In genomic region chr16:21656795-21657768, GRCh38 we compare ENCODE assay signal across 8 cellular contexts. TPM values are rescaled to one million over a fixed set of nuclear protein-coding genes. Genes with fewer than 3 reads are reported as not detected.
DNase-seq lines count a peak whose midpoint lies in the region; ATAC-seq, FAIRE-seq and TF ChIP-seq lines count a peak whose summit lies in the region.

No MANE protein-coding gene starts in this region.

- H3K27me3 Mint-ChIP-seq in astrocyte (ENCODE audit: low read depth, unreplicated experiment) (no peaks in the 10 kb centered on the region), immature natural killer cell (ENCODE audit: low read depth in 3 of 3) (peaks cover 0 to 2% (median 0%) of the 10 kb centered on the region in 3 donors)

- no peaks in the 10 kb centered on the region for H3K9me3 Mint-ChIP-seq in astrocyte (ENCODE audit: unreplicated experiment)
- no peaks in the 10 kb centered on the region for H3K9me3 Mint-ChIP-seq in immature natural killer cell

- no peak overlapping the region for H3K9ac ChIP-seq in astrocyte (ENCODE audit: low read length)

- H3K36me3 ChIP-seq in astrocyte (ENCODE audit: insufficient read depth, low read length) = peaks cover 8% of the 10 kb centered on the region

- H3K4me1 Mint-ChIP-seq in astrocyte (ENCODE audit: low read depth, unreplicated experiment) = peaks cover 7% of the 10 kb centered on the region
- peaks cover 34 to 36% of the 10 kb centered on the region in 2 donors for H3K4me1 Mint-ChIP-seq in immature natural killer cell

- H3K36me3 Mint-ChIP-seq in astrocyte (ENCODE audit: low read depth, unreplicated experiment) (peaks cover 2% of the 10 kb centered on the region), immature natural killer cell (peaks cover 5 to 7% (median 6%) of the 10 kb centered on the region in 3 donors)

- no peaks in the 10 kb centered on the region for H3K79me2 ChIP-seq in astrocyte (ENCODE audit: insufficient read depth, low read length)

- H3K27ac Mint-ChIP-seq in astrocyte (ENCODE audit: unreplicated experiment) = no peak overlapping the region
- H3K27ac Mint-ChIP-seq in immature natural killer cell = peak overlapping the region; percentile 48 to 83 (median 67)

- no peak overlapping the region for H3K27ac ChIP-seq in astrocyte (ENCODE audit: low read depth, low read length)

- POLR2A ChIA-PET in HEK293T (lab: Yijun Ruan, JAX) = no interaction called here

- TF ChIP-seq CTCF in astrocyte (IDR thresholded peaks at IDR 0.05; ENCODE audit: insufficient read depth, low read depth, low read length) = peak; percentile 96

- no peak for ATAC-seq in GM18909 (IDR thresholded peaks at IDR 0.05; ENCODE audit: poor library complexity, unreplicated experiment)

- peaks cover 20% of the 10 kb centered on the region for H4K20me1 ChIP-seq in astrocyte (ENCODE audit: insufficient read depth, low read length)

- peak; percentile 18 for DNase-seq in SKM-1 (lab: John Stamatoyannopoulos, UW; ENCODE audit: unreplicated experiment)
- no peak for DNase-seq in SKM-1 treated with dmso at 0.1 percent for 144 hours (lab: John Stamatoyannopoulos, UW; ENCODE audit: unreplicated experiment)
- peak; percentile 63 for DNase-seq in HEK293T (ENCODE audit: extremely low spot score)
- DNase-seq in NOMO-1 treated with dmso at 0.1 percent for 144 hours (lab: John Stamatoyannopoulos, UW; ENCODE audit: unreplicated experiment) = peak; percentile 78
- peak; percentile 23 for DNase-seq in astrocyte (ENCODE audit: low read depth)
- DNase-seq in immature natural killer cell = peak; percentile 50 to 63 (median 61)
- DNase-seq in superior temporal gyrus (ENCODE audit: extremely low spot score) = peak; percentile 91

- H3K4me3 Mint-ChIP-seq in astrocyte (ENCODE audit: unreplicated experiment) (no peak overlapping the region), immature natural killer cell (peak overlapping the region; percentile 15 to 78 (median 50))

- no peak overlapping the region for H3K4me2 ChIP-seq in astrocyte (ENCODE audit: low read length)

- H3K27me3 ChIP-seq in astrocyte (ENCODE audit: insufficient read depth, low read length) = no peaks in the 10 kb centered on the region

- H2AFZ ChIP-seq in astrocyte (ENCODE audit: low read depth, low read length) = no peak overlapping the region

- CTCF ChIA-PET in HEK293T (lab: Yijun Ruan, JAX) = interaction anchor here (0.6 to 1.3 kb wide), 15 partner anchors 9 to 352 kb away, joined by 3 to 11 read pairs (median 4); no protein-coding TSS in a partner anchor

- H3K4me3 ChIP-seq in astrocyte (ENCODE audit: insufficient read depth, low read depth, low read length) = no peak overlapping the region

- FAIRE-seq in astrocyte (lab: Jason Lieb, UNC) = peak; percentile 39

- H3K4me1 ChIP-seq in astrocyte (ENCODE audit: insufficient read depth, low read length) = no peaks in the 10 kb centered on the region

- no peaks in the 10 kb centered on the region for H3K9me3 ChIP-seq in astrocyte (ENCODE audit: insufficient read depth, low read depth, low read length)

TF ChIP-seq in HEK293T, 16 proteins besides CTCF, POLR2A, EP300 and RAD21:
- TF ChIP-seq FOXK2 (IDR thresholded peaks at IDR 0.05) (no peak), ELF4 (IDR thresholded peaks at IDR 0.05) (no peak), FOXA1 (IDR thresholded peaks at IDR 0.05) (no peak), FOXM1 (IDR thresholded peaks at IDR 0.05; ENCODE audit: borderline replicate concordance) (no peak), BHLHE40 (IDR thresholded peaks at IDR 0.05; ENCODE audit: borderline replicate concordance) (no peak), TARDBP (IDR thresholded peaks at IDR 0.05) (no peak), SUZ12 (IDR thresholded peaks at IDR 0.05) (no peak), L3MBTL2 (conservative IDR thresholded peaks at IDR 0.05) (no peak)

RNA-seq across cellular contexts. Expression of gene IGSF6, which starts 4.7 kb away (rescaled TPM):
- total RNA-seq in astrocyte = not detected in 2 replicates
- polyA plus RNA-seq in immature natural killer cell = 1 to 10 TPM; 1.2 to 5.3 (median 5.2) TPM

RNA-seq across cellular contexts. Expression of gene OTOA, which starts 6.7 kb away (rescaled TPM):
- total RNA-seq in astrocyte = 0.11 TPM in 1 of 2 replicates, not detected in the other
- not detected for polyA plus RNA-seq in immature natural killer cell

RNA-seq across cellular contexts. Expression of gene METTL9, which starts 57.7 kb away (rescaled TPM):
- total RNA-seq in astrocyte = 86.6 and 88.1 TPM in 2 replicates
- polyA plus RNA-seq in immature natural killer cell = 100 to 1,000 TPM; 113 to 149 (median 147) TPM
